In genomic region chr7:78019457-78020130, GRCh38 we compare ENCODE assay signal across 1 cellular context.
TF ChIP-seq lines count a peak whose summit lies in the region.

No MANE protein-coding gene starts in this region.

TF ChIP-seq in GM23338, 12 proteins besides CTCF, POLR2A, EP300 and RAD21 (continued from another document):
- TF ChIP-seq ZNF462 (CRISPR knock-in tag; IDR thresholded peaks at IDR 0.05) (no peak), NANOG (IDR thresholded peaks at IDR 0.05; ENCODE audit: borderline replicate concordance) (no peak), JUNB (IDR thresholded peaks at IDR 0.05; ENCODE audit: unreplicated experiment) (no peak), ZNF114 (CRISPR knock-in tag; IDR thresholded peaks at IDR 0.05) (no peak)
